2 cellular contexts compared by ENCODE assay signal in the genomic region with DNA sequence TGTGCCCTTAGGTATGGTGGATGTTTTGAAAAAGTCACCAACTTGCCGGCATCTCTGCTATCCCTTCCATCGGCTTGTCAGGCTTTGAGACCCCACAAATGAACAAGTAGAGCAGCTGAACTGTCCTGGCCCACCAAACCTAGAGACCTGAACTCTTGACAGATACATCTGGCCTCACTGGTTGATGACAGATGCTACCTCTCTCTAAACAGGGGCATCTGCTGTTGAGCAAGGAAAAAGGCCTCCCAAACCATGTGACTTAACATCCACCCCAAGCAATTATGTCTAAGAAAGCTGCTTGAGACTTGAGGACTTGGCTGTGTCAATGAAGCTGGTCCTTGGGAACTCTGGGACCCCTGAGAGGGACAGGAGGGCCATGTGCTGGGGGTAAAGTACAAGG.
TF ChIP-seq lines count a peak whose summit lies in the region.

No MANE protein-coding gene starts in this region.

TF ChIP-seq in GM12891, 5 proteins besides CTCF, POLR2A, EP300 and RAD21:
- TF ChIP-seq TAF1 (IDR thresholded peaks at IDR 0.05; ENCODE audit: low read depth, low read length): no peak
- TF ChIP-seq SPI1 (IDR thresholded peaks at IDR 0.05; ENCODE audit: low read depth, low read length): no peak
- no peak for TF ChIP-seq POLR2AphosphoS5 (IDR thresholded peaks at IDR 0.05; ENCODE audit: low read depth, low read length)
- TF ChIP-seq POU2F2 (IDR thresholded peaks at IDR 0.05; ENCODE audit: low read depth, low read length): no peak
- TF ChIP-seq PAX5 (IDR thresholded peaks at IDR 0.05; ENCODE audit: insufficient read depth, low read length, severe bottlenecking): no peak

TF ChIP-seq in K562, 482 proteins besides CTCF, POLR2A, EP300 and RAD21:
- TF ChIP-seq BRD9 (IDR thresholded peaks at IDR 0.05; ENCODE audit: low read depth, partially characterized antibody) (no peak), ZNF75A (CRISPR knock-in tag; IDR thresholded peaks at IDR 0.05) (no peak), MIER1 (IDR thresholded peaks at IDR 0.05; ENCODE audit: low read depth) (no peak), NCOR1 (IDR thresholded peaks at IDR 0.05) (no peak), HNRNPL (IDR thresholded peaks at IDR 0.05; ENCODE audit: low read depth, low read length) (no peak), BDP1 (IDR thresholded peaks at IDR 0.05; ENCODE audit: insufficient read depth, insufficient read length) (no peak), ETV5 (CRISPR knock-in tag; IDR thresholded peaks at IDR 0.05; ENCODE audit: low read depth) (no peak)
- TF ChIP-seq, protein P1, sequence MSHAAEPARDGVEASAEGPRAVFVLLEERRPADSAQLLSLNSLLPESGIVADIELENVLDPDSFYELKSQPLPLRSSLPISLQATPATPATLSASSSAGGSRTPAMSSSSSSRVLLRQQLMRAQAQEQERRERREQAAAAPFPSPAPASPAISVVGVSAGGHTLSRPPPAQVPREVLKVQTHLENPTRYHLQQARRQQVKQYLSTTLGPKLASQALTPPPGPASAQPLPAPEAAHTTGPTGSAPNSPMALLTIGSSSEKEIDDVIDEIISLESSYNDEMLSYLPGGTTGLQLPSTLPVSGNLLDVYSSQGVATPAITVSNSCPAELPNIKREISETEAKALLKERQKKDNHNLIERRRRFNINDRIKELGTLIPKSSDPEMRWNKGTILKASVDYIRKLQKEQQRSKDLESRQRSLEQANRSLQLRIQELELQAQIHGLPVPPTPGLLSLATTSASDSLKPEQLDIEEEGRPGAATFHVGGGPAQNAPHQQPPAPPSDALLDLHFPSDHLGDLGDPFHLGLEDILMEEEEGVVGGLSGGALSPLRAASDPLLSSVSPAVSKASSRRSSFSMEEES (CRISPR knock-in tag; IDR thresholded peaks at IDR 0.05): no peak
TF ChIP-seq in K562: peak in this region for 0.
